Comparison of ENCODE assay signal across 8 cellular contexts in the genomic region with DNA sequence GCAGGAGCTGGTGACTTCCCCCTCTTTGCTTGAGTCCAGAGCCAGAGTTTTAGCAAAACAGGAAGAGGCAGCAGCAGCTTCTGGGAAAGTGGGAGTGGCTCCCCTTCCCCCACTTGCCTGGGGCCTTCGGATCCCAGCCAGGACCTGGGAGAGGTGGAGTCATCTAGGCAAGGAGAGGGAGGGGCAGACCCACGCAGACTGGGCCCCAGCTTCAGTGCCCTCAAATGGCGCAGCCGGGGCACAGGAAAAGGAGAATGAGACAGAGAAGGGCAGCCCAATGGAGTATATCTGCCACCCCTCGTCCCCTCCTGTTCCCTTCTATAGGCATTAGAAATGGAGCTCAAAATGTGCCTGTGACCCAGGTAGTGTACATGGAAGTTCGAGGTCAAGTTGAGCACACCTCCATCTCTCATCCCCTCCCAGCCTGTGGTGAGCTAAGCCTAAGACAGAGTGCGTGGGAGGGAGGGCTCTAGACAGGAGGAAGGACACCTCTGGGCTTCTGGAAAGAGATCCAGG. TPM values are rescaled to one million over a fixed set of nuclear protein-coding genes. Genes with fewer than 3 reads are reported as not detected.
DNase-seq lines count a peak whose midpoint lies in the region; ATAC-seq and TF ChIP-seq lines count a peak whose summit lies in the region.

No MANE protein-coding gene starts in this region.

- H3K4ac ChIP-seq in neuronal stem cell (ENCODE audit: low read length) = no peak overlapping the region

- H3K14ac ChIP-seq in neuronal stem cell (ENCODE audit: low read length) = no peak overlapping the region

- H4K91ac ChIP-seq in neuronal stem cell (ENCODE audit: low read depth, low read length, poor library complexity) = no peak overlapping the region

- H3K4me1 ChIP-seq in RWPE2 (ENCODE audit: insufficient read depth, poor library complexity, severe bottlenecking) = peaks cover 37% of the 10 kb centered on the region
- H3K4me1 ChIP-seq in neuronal stem cell (ENCODE audit: control insufficient read depth in 2 of 2, insufficient read depth in 1 of 2, low read depth in 1 of 2, low read length in 2 of 2) = peaks cover 13% of the 10 kb centered on the region in 2 donors

- H2AK5ac ChIP-seq in neuronal stem cell (ENCODE audit: low read depth, low read length) = peak overlapping the region; percentile 23

- peak; percentile 77 for ATAC-seq in RWPE2 (ENCODE audit: low read depth)

- H3K36me3 ChIP-seq in RWPE2 (ENCODE audit: low read depth) (no peaks in the 10 kb centered on the region), neuronal stem cell (replicated peaks in 1 of 2; ENCODE audit: control insufficient read depth in 2 of 2, insufficient read depth in 2 of 2, low read length in 2 of 2) (no peaks in the 10 kb centered on the region)

- H3K27me3 ChIP-seq in RWPE2 (ENCODE audit: insufficient read depth, poor library complexity, severe bottlenecking) = no peaks in the 10 kb centered on the region
- H3K27me3 ChIP-seq in neuronal stem cell (ENCODE audit: control insufficient read depth in 3 of 3, insufficient read depth in 3 of 3, low read depth in 1 of 3, low read length in 3 of 3) = no peaks in the 10 kb centered on the region

- no peaks in the 10 kb centered on the region for H3K79me1 ChIP-seq in neuronal stem cell (ENCODE audit: low read depth, low read length)

- no peak overlapping the region for H2BK5ac ChIP-seq in neuronal stem cell (ENCODE audit: low read length)

- no peak overlapping the region for H2BK12ac ChIP-seq in neuronal stem cell (ENCODE audit: low read length)

- H3K4me2 ChIP-seq in neuronal stem cell (ENCODE audit: insufficient read depth, low read length, poor library complexity, severe bottlenecking) = no peak overlapping the region

- H3K4me3 ChIP-seq in RWPE2 (ENCODE audit: severe bottlenecking) (no peak overlapping the region), epithelial cell of proximal tubule (ENCODE audit: low read depth, low read length) (peak overlapping the region; percentile 14), neuronal stem cell (ENCODE audit: low read length in 2 of 2) (no peak overlapping the region)

- no peak overlapping the region for H3K9ac ChIP-seq in neuronal stem cell (ENCODE audit: low read depth, low read length, poor library complexity)

- no peak overlapping the region for H2BK15ac ChIP-seq in neuronal stem cell (ENCODE audit: low read length)

- no CpG with 5 or more reads among the region's 7 CpGs for WGBS in neuronal stem cell (ENCODE audit: extremely low coverage in 2 of 2, insufficient read length in 2 of 2, insufficient replicate concordance in 1 of 2), 2 donors

- H3K9me3 ChIP-seq in RWPE2 (ENCODE audit: severe bottlenecking) (no peaks in the 10 kb centered on the region), neuronal stem cell (replicated peaks in 1 of 2; ENCODE audit: control insufficient read depth in 2 of 2, insufficient read depth in 1 of 2, low read depth in 1 of 2, low read length in 2 of 2) (no peaks in the 10 kb centered on the region)

- peak overlapping the region; percentile 91 for H2AFZ ChIP-seq in neuronal stem cell (ENCODE audit: low read length)

- peak overlapping the region; percentile 78 for H3K23ac ChIP-seq in neuronal stem cell (ENCODE audit: low read depth, low read length, poor library complexity)

- no peak overlapping the region for H2BK120ac ChIP-seq in neuronal stem cell (ENCODE audit: low read depth, low read length)

- no peak overlapping the region for H4K8ac ChIP-seq in neuronal stem cell (ENCODE audit: low read depth, low read length)

- H3K18ac ChIP-seq in neuronal stem cell (ENCODE audit: low read length) = peak overlapping the region; percentile 71

- H3K27ac ChIP-seq in RWPE2 (ENCODE audit: poor library complexity, severe bottlenecking) (peak overlapping the region; percentile 95), neuronal stem cell (replicated peaks; ENCODE audit: low read length) (no peak overlapping the region)

- TF ChIP-seq CTCF in RWPE2 (IDR thresholded peaks at IDR 0.05; ENCODE audit: poor library complexity, severe bottlenecking) (no peak), epithelial cell of proximal tubule (conservative IDR thresholded peaks at IDR 0.05; ENCODE audit: low read depth, low read length) (no peak)

- DNase-seq in GM03348 (ENCODE audit: low spot score) (peak; percentile 86), RWPE2 (ENCODE audit: low spot score) (no peak), epithelial cell of proximal tubule (ENCODE audit: low read depth) (no peak), neuronal stem cell (ENCODE audit: low spot score) (no peak), GF-D8 (lab: John Stamatoyannopoulos, UW) (no peak), germinal center (ENCODE audit: low spot score) (no peak), NCI-H128 (lab: John Stamatoyannopoulos, UW; ENCODE audit: unreplicated experiment) (no peak), 8988T (no peak)

RNA-seq across cellular contexts. Expression of a gene that starts 9.3 kb away (rescaled TPM):
- total RNA-seq in epithelial cell of proximal tubule = 70.2 and 84.4 TPM in 2 replicates
- 26.3 TPM for polyA plus RNA-seq in neuronal stem cell (2013, experiment 1 of 2)
- polyA plus RNA-seq in neuronal stem cell (2013, experiment 2 of 2) = 27.4 TPM

RNA-seq across cellular contexts. Expression of a gene that starts 56.0 kb away (rescaled TPM):
- total RNA-seq in epithelial cell of proximal tubule = 10.4 and 51.8 TPM in 2 replicates
- 12.5 TPM for polyA plus RNA-seq in neuronal stem cell (2013, experiment 1 of 2)
- 12.3 TPM for polyA plus RNA-seq in neuronal stem cell (2013, experiment 2 of 2)
